Comparison of ENCODE assay signal across 9 cellular contexts in genomic region chr13:101415358-101416174, GRCh38. TPM values are rescaled to one million over a fixed set of nuclear protein-coding genes. Genes with fewer than 3 reads are reported as not detected.
DNase-seq lines count a peak whose midpoint lies in the region; ATAC-seq, FAIRE-seq and TF ChIP-seq lines count a peak whose summit lies in the region.
"Had no signal": no experiment of that assay in that cellular context is flagged by ENCODE, and none has a peak within 500 bp of the region (broad histone marks: within the 10 kb centered on the region; RNA-seq: fewer than 3 reads in every experiment).

No MANE protein-coding gene starts in this region.

- H3K9me3 ChIP-seq in T-helper 17 cell (ENCODE audit: control insufficient read depth, low read length, poor library complexity, severe bottlenecking) (no peaks in the 10 kb centered on the region), Karpas-422 (ENCODE audit: low read length) (no peaks in the 10 kb centered on the region)

- no peak for FAIRE-seq in H54 (lab: Jason Lieb, UNC)

- no peak overlapping the region for H3K27ac ChIP-seq in Karpas-422 (ENCODE audit: low read length)
- H3K27ac ChIP-seq: HL-60 had no signal

- no peaks in the 10 kb centered on the region for H3K9me2 ChIP-seq in Karpas-422 (replicated peaks; ENCODE audit: insufficient read depth, low read length)

- no peaks in the 10 kb centered on the region for H4K20me1 ChIP-seq in Karpas-422 (ENCODE audit: insufficient read depth, low read depth, low read length)

- H3K27me3 ChIP-seq in H7 (ENCODE audit: control insufficient read depth, insufficient read depth, low read length) (peaks cover 25% of the 10 kb centered on the region), Karpas-422 (ENCODE audit: low read length) (no peaks in the 10 kb centered on the region)

- peaks cover 2% of the 10 kb centered on the region for H3K36me3 Mint-ChIP-seq in T-helper 17 cell (ENCODE audit: low read depth)
- H3K36me3 Mint-ChIP-seq in stimulated activated memory B cell treated with anti-CD40 and anti-IgM and Interleukin-4, amounts not matched to agents 10 μg/mL and 1 μg/mL and 100 μg/mL, for 72 hours, result no peaks in the 10 kb centered on the region

- H3K9me3 Mint-ChIP-seq in stimulated activated memory B cell treated with anti-CD40 and anti-IgM and Interleukin-4, amounts not matched to agents 10 μg/mL and 1 μg/mL and 100 μg/mL, for 72 hours, result no peaks in the 10 kb centered on the region

- H3K4me3 Mint-ChIP-seq in T-helper 17 cell, result peak overlapping the region; percentile 15
- H3K4me3 Mint-ChIP-seq in stimulated activated memory B cell treated with anti-CD40 and anti-IgM and Interleukin-4, amounts not matched to agents 10 μg/mL and 1 μg/mL and 100 μg/mL, for 72 hours, result no peak overlapping the region

- DNase-seq in H7, result no peak
- no peak for DNase-seq in T-helper 17 cell
- DNase-seq in hypothalamus (lab: John Stamatoyannopoulos, UW), result peak in 36 of 51 donors; percentile 5 to 79 (median 44)
- no peak for DNase-seq in H54 (ENCODE audit: insufficient read length, low spot score)
- no peak for DNase-seq in Karpas-422
- DNase-seq in activated T-cell treated with anti-CD3 and anti-CD28 coated beads, Interleukin-2, amount 50 U/mL, for 1 hour, result no peak

- H3K27me3 Mint-ChIP-seq in T-helper 17 cell, result peaks cover 55% of the 10 kb centered on the region
- peaks cover 27% of the 10 kb centered on the region for H3K27me3 Mint-ChIP-seq in stimulated activated memory B cell treated with anti-CD40 and anti-IgM and Interleukin-4, amounts not matched to agents 10 μg/mL and 1 μg/mL and 100 μg/mL, for 72 hours

- H3K4me1 Mint-ChIP-seq in T-helper 17 cell, result peaks cover 2% of the 10 kb centered on the region
- no peaks in the 10 kb centered on the region for H3K4me1 Mint-ChIP-seq in stimulated activated memory B cell treated with anti-CD40 and anti-IgM and Interleukin-4, amounts not matched to agents 10 μg/mL and 1 μg/mL and 100 μg/mL, for 72 hours

- ATAC-seq in T-helper 17 cell (no peak), HG02798 (IDR thresholded peaks at IDR 0.05; ENCODE audit: poor library complexity, unreplicated experiment) (no peak)
- peak; percentile 26 for ATAC-seq in stimulated activated memory B cell treated with anti-CD40 and anti-IgM and Interleukin-4, amounts not matched to agents 10 μg/mL and 1 μg/mL and 100 μg/mL, for 72 hours

- H3K9ac ChIP-seq in Karpas-422 (ENCODE audit: low read length), result no peak overlapping the region

- H3K4me3 ChIP-seq in H7 (ENCODE audit: insufficient read depth, low read depth, low read length) (peak overlapping the region; percentile 22), Karpas-422 (ENCODE audit: low read length) (no peak overlapping the region)

- TF ChIP-seq POLR2A in H54 (IDR thresholded peaks at IDR 0.05; ENCODE audit: low read depth, low read length), result no peak

- H3K4me2 ChIP-seq in Karpas-422 (ENCODE audit: low read depth, low read length, poor library complexity, severe bottlenecking), result no peak overlapping the region

- no peak overlapping the region for H2AFZ ChIP-seq in Karpas-422 (ENCODE audit: low read length)

- H3K27ac Mint-ChIP-seq in T-helper 17 cell, result no peak overlapping the region
- no peak overlapping the region for H3K27ac Mint-ChIP-seq in stimulated activated memory B cell treated with anti-CD40 and anti-IgM and Interleukin-4, amounts not matched to agents 10 μg/mL and 1 μg/mL and 100 μg/mL, for 72 hours

- H3K4me1 ChIP-seq in Karpas-422 (ENCODE audit: low read length), result no peaks in the 10 kb centered on the region

- H3K36me3 ChIP-seq in H7 (replicated peaks; ENCODE audit: control insufficient read depth, insufficient read depth, low read length) (no peaks in the 10 kb centered on the region), Karpas-422 (ENCODE audit: insufficient read depth, low read length) (no peaks in the 10 kb centered on the region)

- no peaks in the 10 kb centered on the region for H3K79me2 ChIP-seq in Karpas-422 (ENCODE audit: low read length)

RNA-seq across cellular contexts. Expression of gene NALCN, which starts 0.7 kb away (rescaled TPM):
- 0.07 TPM in 2 replicates for total RNA-seq in H7 (2014; rRNA removed; shearing (Covaris generic))
- not detected for total RNA-seq in T-helper 17 cell
- 0.04 TPM in 1 of 2 replicates, not detected in the other for total RNA-seq in Karpas-422 (2014; rRNA removed; shearing (Covaris generic); ENCODE audit: low replicate concordance)

RNA-seq across cellular contexts. Expression of gene ITGBL1, which starts 36.9 kb away (rescaled TPM):
- 0.03 TPM in 1 of 2 replicates, not detected in the other for total RNA-seq in H7 (2014; rRNA removed; shearing (Covaris generic))
- not detected for total RNA-seq in T-helper 17 cell
- total RNA-seq in Karpas-422 (2014; rRNA removed; shearing (Covaris generic); ENCODE audit: low replicate concordance), result 0.89 and 2.6 TPM in 2 replicates

Comparison
In these comparisons a context has a peak if more than half of its experiments do, and no peak if none do; other contexts are left out.
1. DNase-seq: peak in hypothalamus (36 of 51); none in H7 (single experiment), T-helper 17 cell (0 of 3), H54 (single experiment), Karpas-422 (single experiment) and activated T-cell treated with anti-CD3 and anti-CD28 coated beads, Interleukin-2, amount 50 U/mL, for 1 hour (single experiment).